31 cellular contexts compared by ENCODE assay signal in genomic region chr3:58633157-58633865, GRCh38. TPM values are rescaled to one million over a fixed set of nuclear protein-coding genes. Genes with fewer than 3 reads are reported as not detected.
DNase-seq lines count a peak whose midpoint lies in the region; ATAC-seq and TF ChIP-seq lines count a peak whose summit lies in the region.
"Had no signal": no experiment of that assay in that cellular context is flagged by ENCODE, and none has a peak within 500 bp of the region (broad histone marks: within the 10 kb centered on the region; RNA-seq: fewer than 3 reads in every experiment).

No MANE protein-coding gene starts in this region.

- H3K27me3 Mint-ChIP-seq in glutamatergic neuron (ENCODE audit: unreplicated experiment), result peaks cover 8% of the 10 kb centered on the region
- peaks cover 11% of the 10 kb centered on the region for H3K27me3 Mint-ChIP-seq in neural progenitor cell (ENCODE audit: insufficient read depth, low read depth)

- H3K27me3 ChIP-seq in neural progenitor cell, result peaks cover 57% of the 10 kb centered on the region
- H3K27me3 ChIP-seq: breast epithelium, right atrium auricular region had no signal

- DNase-seq in ELF-1 (ENCODE audit: low read depth, low spot score) (peak; percentile 51), NCI-H69 (lab: John Stamatoyannopoulos, UW) (peak; percentile 33), glutamatergic neuron (no peak), neural progenitor cell (ENCODE audit: low spot score) (no peak), GM10266 (ENCODE audit: extremely low spot score) (no peak), foreskin fibroblast (no peak)
- DNase-seq: activated CD8-positive, alpha-beta T cell treated with anti-CD3 and anti-CD28 coated beads for 36 hours; activated naive CD4-positive, alpha-beta T cell treated with anti-CD3 and anti-CD28 coated beads, Interleukin-2, amount 50 U/mL, for 16 hours; amniotic stem cell; effector memory CD4-positive, alpha-beta T cell; foreskin melanocyte; left ventricle myocardium inferior; naive B cell; NCI-H1105 treated with DMSO at 0.1 percent for 48 hours; NCI-H2029; NCI-H345; NCI-H748 treated with DMSO at 0.1 percent for 48 hours; spleen; substantia nigra; T-helper 2 cell; upper lobe of right lung had no signal

- H3K79me2 ChIP-seq in neural progenitor cell (ENCODE audit: low read depth), result no peaks in the 10 kb centered on the region

- no peak overlapping the region for H3K4me2 ChIP-seq in neural progenitor cell
- H3K4me2 ChIP-seq: GM23338 had no signal

- H3K4me3 ChIP-seq in neural progenitor cell (no peak overlapping the region), foreskin fibroblast (ENCODE audit: low read depth in 1 of 2, low read length in 2 of 2) (no peak overlapping the region)
- H3K4me3 ChIP-seq: breast epithelium, GM23338, left ventricle myocardium inferior, right atrium auricular region, SK-N-MC, spleen, upper lobe of right lung had no signal

- H3K9me3 Mint-ChIP-seq in glutamatergic neuron (ENCODE audit: unreplicated experiment) (peaks cover 9% of the 10 kb centered on the region), neural progenitor cell (no peaks in the 10 kb centered on the region)
- H3K9me3 Mint-ChIP-seq: activated CD8-positive, alpha-beta T cell treated with anti-CD3 and anti-CD28 coated beads for 36 hours; activated T-helper 17 cell treated with anti-CD3 and anti-CD28 coated beads, Interleukin-2, amount 50 U/mL, for 72 hours; CD14-positive monocyte; GM23338; naive B cell had no signal

- no peak overlapping the region for H3K9ac ChIP-seq in neural progenitor cell

- H3K4me1 Mint-ChIP-seq in glutamatergic neuron (ENCODE audit: low read depth, unreplicated experiment), result peaks cover 16% of the 10 kb centered on the region
- H3K4me1 Mint-ChIP-seq in neural progenitor cell, result peaks cover 5% of the 10 kb centered on the region
- H3K4me1 Mint-ChIP-seq: activated T-helper 17 cell treated with anti-CD3 and anti-CD28 coated beads, Interleukin-2, amount 50 U/mL, for 72 hours; CD14-positive monocyte had no signal

- ATAC-seq in esophagus mucosa, result no peak
- ATAC-seq: activated CD8-positive, alpha-beta T cell treated with anti-CD3 and anti-CD28 coated beads for 36 hours; activated T-helper 17 cell treated with anti-CD3 and anti-CD28 coated beads, Interleukin-2, amount 50 U/mL, for 72 hours; GM23338; upper lobe of right lung had no signal

- peak overlapping the region; percentile 48 for H3K27ac Mint-ChIP-seq in glutamatergic neuron (ENCODE audit: unreplicated experiment)
- H3K27ac Mint-ChIP-seq in neural progenitor cell, result peak overlapping the region; percentile 86
- H3K27ac Mint-ChIP-seq: activated CD8-positive, alpha-beta T cell treated with anti-CD3 and anti-CD28 coated beads for 36 hours; activated T-helper 17 cell treated with anti-CD3 and anti-CD28 coated beads, Interleukin-2, amount 50 U/mL, for 72 hours; GM23338; naive B cell had no signal

- peaks cover 3% of the 10 kb centered on the region for H3F3A ChIP-seq in neural progenitor cell (ENCODE audit: low read depth)

- no peak overlapping the region for H3K4me3 Mint-ChIP-seq in glutamatergic neuron (ENCODE audit: unreplicated experiment)
- H3K4me3 Mint-ChIP-seq in neural progenitor cell, result no peak overlapping the region
- H3K4me3 Mint-ChIP-seq: activated CD8-positive, alpha-beta T cell treated with anti-CD3 and anti-CD28 coated beads for 36 hours; activated T-helper 17 cell treated with anti-CD3 and anti-CD28 coated beads, Interleukin-2, amount 50 U/mL, for 72 hours; CD14-positive monocyte; GM23338 had no signal

- H3K9me3 ChIP-seq in neural progenitor cell (ENCODE audit: low read depth), result no peaks in the 10 kb centered on the region
- H3K9me3 ChIP-seq: breast epithelium, left ventricle myocardium inferior, right atrium auricular region, spleen, upper lobe of right lung had no signal

- H3K36me3 Mint-ChIP-seq in glutamatergic neuron (ENCODE audit: unreplicated experiment) (no peaks in the 10 kb centered on the region), neural progenitor cell (no peaks in the 10 kb centered on the region)
- H3K36me3 Mint-ChIP-seq: CD14-positive monocyte, naive B cell had no signal

- H4K20me1 ChIP-seq in neural progenitor cell (ENCODE audit: low read depth), result no peaks in the 10 kb centered on the region

- no peak overlapping the region for H2AFZ ChIP-seq in neural progenitor cell (replicated peaks)
- H2AFZ ChIP-seq: GM23338 had no signal

- no peaks in the 10 kb centered on the region for H3K36me3 ChIP-seq in neural progenitor cell
- H3K36me3 ChIP-seq: breast epithelium, left ventricle myocardium inferior, right atrium auricular region, spleen, upper lobe of right lung had no signal

- TF ChIP-seq CTCF in glutamatergic neuron (IDR thresholded peaks at IDR 0.05; ENCODE audit: partially characterized antibody, unreplicated experiment) (no peak), neural progenitor cell (IDR thresholded peaks at IDR 0.05) (no peak), GM10266 (IDR thresholded peaks at IDR 0.05; ENCODE audit: control insufficient read depth, insufficient read depth, low read depth, missing control alignments) (no peak), foreskin fibroblast (IDR thresholded peaks at IDR 0.05; ENCODE audit: low read depth, low read length) (no peak)

- H3K4me1 ChIP-seq in neural progenitor cell, result peaks cover 10% of the 10 kb centered on the region

- H3K27ac ChIP-seq in neural progenitor cell, result no peak overlapping the region
- H3K27ac ChIP-seq: breast epithelium, left ventricle myocardium inferior, right atrium auricular region, RWPE1, SK-N-MC, spleen, upper lobe of right lung had no signal

RNA-seq across cellular contexts. Expression of gene FAM3D, which starts 33.3 kb away (rescaled TPM):
- total RNA-seq in glutamatergic neuron (ENCODE audit: unreplicated experiment) (not detected), neural progenitor cell (ENCODE audit: low replicate concordance) (0.11 and 0.15 TPM in 2 replicates), esophagus mucosa (134 TPM)
- total RNA-seq: activated CD8-positive, alpha-beta T cell treated with anti-CD3 and anti-CD28 coated beads for 36 hours; activated T-helper 17 cell treated with anti-CD3 and anti-CD28 coated beads, Interleukin-2, amount 50 U/mL, for 72 hours; epithelial cell of proximal tubule; GM23338; M059J; right atrium auricular region had no signal

RNA-seq across cellular contexts. Expression of gene FAM107A, which starts 56.1 kb away (rescaled TPM):
- total RNA-seq in glutamatergic neuron (ENCODE audit: unreplicated experiment), result not detected
- 0.11 and 0.71 TPM in 2 replicates for total RNA-seq in neural progenitor cell (ENCODE audit: low replicate concordance)
- total RNA-seq in esophagus mucosa, result 4.1 TPM
- total RNA-seq: activated CD8-positive, alpha-beta T cell treated with anti-CD3 and anti-CD28 coated beads for 36 hours; activated T-helper 17 cell treated with anti-CD3 and anti-CD28 coated beads, Interleukin-2, amount 50 U/mL, for 72 hours had no signal

Comparison
In these comparisons a context has a peak if more than half of its experiments do, and no peak if none do; other contexts are left out.
1. DNase-seq: peak in ELF-1 (single experiment) and NCI-H69 (single experiment); none in glutamatergic neuron (single experiment), neural progenitor cell (single experiment), GM10266 (single experiment) and foreskin fibroblast (0 of 2).
2. RNA of gene FAM3D, which starts 33.3 kb away (total RNA-seq): 134 TPM in esophagus mucosa (single experiment); 0.11 to 0.15 TPM in neural progenitor cell and not detected in glutamatergic neuron (single experiment); every median in the first group is over 100 times any median in the second.